15 cellular contexts compared by ENCODE assay signal in genomic region chr6:42870145-42870936, GRCh38. TPM values are rescaled to one million over a fixed set of nuclear protein-coding genes. Genes with fewer than 3 reads are reported as not detected.
"Had no signal": no experiment of that assay in that cellular context is flagged by ENCODE, and none has a peak within 500 bp of the region (broad histone marks: within the 10 kb centered on the region; RNA-seq: fewer than 3 reads in every experiment).

No MANE protein-coding gene starts in this region.

- H3K27ac ChIP-seq: cardiac muscle cell, heart right ventricle, left lung, parathyroid adenoma, tibial nerve had no signal

- H3K9me3 ChIP-seq: heart right ventricle, left lung, tibial nerve had no signal

- ATAC-seq: activated CD4-positive, CD25-positive, alpha-beta regulatory T cell treated with anti-CD3 and anti-CD28 coated beads, Interleukin-2, amount 50 U/mL, for 24 hours; heart right ventricle; left lung; SK-N-SH treated with all-trans-retinoic acid at 6 μM for 48 hours had no signal

- H3K27me3 ChIP-seq: cardiac muscle cell, heart right ventricle, left lung, tibial nerve had no signal

- H3K4me1 ChIP-seq: heart right ventricle, left lung, parathyroid adenoma, tibial nerve had no signal

- H3K4me3 ChIP-seq: cardiac muscle cell, heart right ventricle, left lung, tibial nerve had no signal

- DNase-seq: activated CD4-positive, alpha-beta T cell treated with anti-CD3 and anti-CD28 coated beads, Interleukin-2, amount 50 U/mL, for 48 hours; activated CD8-positive, alpha-beta memory T cell treated with anti-CD3 and anti-CD28 coated beads, Interleukin-2, amount 50 U/mL, for 48 hours; heart right ventricle; left lung; retina; SHP77; stimulated activated CD4-positive, alpha-beta T cell treated with anti-CD3 and anti-CD28 coated beads, Interleukin-4, amount 100 ng/mL, for 4 hours had no signal

RNA-seq across cellular contexts. Expression of gene PTCRA, which starts 45.5 kb away (rescaled TPM):
- total RNA-seq: cardiac muscle cell; frontal cortex; heart right ventricle; T-helper 2 cell treated with Interferon-gamma antibody and Interleukin-4, amounts not matched to agents 100 ng/mL and 5 ng/mL, for 36 hours; tibial nerve had no signal
- polyA plus RNA-seq: cardiac muscle cell, keratinocyte had no signal
